10 cellular contexts compared by ENCODE assay signal in the genomic region with DNA sequence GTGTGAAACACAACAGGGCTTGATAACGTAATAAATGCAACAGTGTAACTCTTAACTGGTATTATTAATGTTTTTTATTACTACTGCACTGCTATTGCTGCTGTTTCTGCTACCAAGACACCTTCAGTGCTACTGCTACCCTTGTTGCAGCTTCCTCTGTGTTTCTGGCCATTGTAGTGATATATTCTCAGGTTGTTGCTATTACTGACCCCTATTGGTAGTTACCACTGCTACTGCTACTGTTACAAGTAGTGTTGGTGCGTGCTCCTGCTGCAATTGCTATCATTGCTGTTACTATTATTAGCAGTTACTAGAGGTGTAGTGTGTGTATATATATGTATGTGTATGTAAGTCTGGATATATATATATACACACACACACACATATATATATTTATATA.
A peak's percentile ranks its signal among the peaks of the same experiment; 100 is the strongest.
DNase-seq lines count a peak whose midpoint lies in the region; ATAC-seq and TF ChIP-seq lines count a peak whose summit lies in the region.
"Had no signal": no experiment of that assay in that cellular context is flagged by ENCODE, and none has a peak within 500 bp of the region (broad histone marks: within the 10 kb centered on the region; RNA-seq: fewer than 3 reads in every experiment).

No MANE protein-coding gene starts in this region.

- 86 to 87% methylated on average over 2 of the region's 2 CpGs for WGBS in GM23248 (ENCODE audit: low coverage in 1 of 2, low lambda C conversion rate in 2 of 2, missing lambda C conversion rate in 2 of 2), 2 experiments

- H3K27me3 ChIP-seq in GM23248 (replicated peaks; ENCODE audit: insufficient read depth) (no peaks in the 10 kb centered on the region), foreskin keratinocyte (no peaks in the 10 kb centered on the region)

- H3K79me2 ChIP-seq in GM23248 (ENCODE audit: insufficient read depth): no peaks in the 10 kb centered on the region

- peak; percentile 57 for ATAC-seq in foreskin keratinocyte

- no peaks in the 10 kb centered on the region for H4K20me1 ChIP-seq in GM23248 (ENCODE audit: insufficient read depth)

- TF ChIP-seq CTCF in C4-2B (conservative IDR thresholded peaks at IDR 0.05) (peak; percentile 46), foreskin keratinocyte (conservative IDR thresholded peaks at IDR 0.05) (peak; percentile 55)

- no peaks in the 10 kb centered on the region for H3K9me3 ChIP-seq in GM23248 (ENCODE audit: low read depth)

- peak; percentile 19 for DNase-seq in GM23248
- peak; percentile 32 for DNase-seq in OCI-M1 (lab: John Stamatoyannopoulos, UW)
- peak in 1 of 2 donors; percentile 18 for DNase-seq in foreskin keratinocyte
- no peak for DNase-seq in NCI-H2171 (lab: John Stamatoyannopoulos, UW)
- no peak for DNase-seq in DMS79 (lab: John Stamatoyannopoulos, UW)
- no peak for DNase-seq in NCI-H1436 (lab: John Stamatoyannopoulos, UW)
- DNase-seq in activated CD4-positive, CD25-positive, alpha-beta regulatory T cell treated with anti-CD3 and anti-CD28 coated beads, Interleukin-2, amount 50 U/mL, for 72 hours: no peak
- DNase-seq: GF-D8, NCI-H2081 had no signal

- no peak overlapping the region for H2AFZ ChIP-seq in GM23248

- H3K4me1 ChIP-seq in GM23248 (ENCODE audit: insufficient read depth): no peaks in the 10 kb centered on the region
- no peaks in the 10 kb centered on the region for H3K4me1 ChIP-seq in foreskin keratinocyte

- no peaks in the 10 kb centered on the region for H3K36me3 ChIP-seq in GM23248 (ENCODE audit: low read depth)

- no peak overlapping the region for H3K9ac ChIP-seq in GM23248

- no peaks in the 10 kb centered on the region for H3F3A ChIP-seq in GM23248 (ENCODE audit: insufficient read depth)

- H3K27ac ChIP-seq in C4-2B (no peak overlapping the region), GM23248 (no peak overlapping the region), foreskin keratinocyte (no peak overlapping the region)

- no peak overlapping the region for H3K4me3 ChIP-seq in GM23248

- in situ Hi-C loops in GM23248 (cut with MboI): loop anchor here (25.0 kb wide), 1 partner anchor 362 kb away; a partner anchor contains a TSS

- H3K9me2 ChIP-seq in GM23248 (ENCODE audit: insufficient read depth): no peaks in the 10 kb centered on the region

- no peak overlapping the region for H3K4me2 ChIP-seq in GM23248 (ENCODE audit: unreplicated experiment)

Comparison
In these comparisons a context has a peak if more than half of its experiments do, and no peak if none do; other contexts are left out.
1. DNase-seq: peak in GM23248 (single experiment) and OCI-M1 (single experiment); none in NCI-H2171 (single experiment), DMS79 (single experiment), NCI-H1436 (single experiment) and activated CD4-positive, CD25-positive, alpha-beta regulatory T cell treated with anti-CD3 and anti-CD28 coated beads, Interleukin-2, amount 50 U/mL, for 72 hours (single experiment).